ENCODE assay signal across 31 cellular contexts in genomic region chr9:98328141-98328540, GRCh38.
"Had no signal": no experiment of that assay in that cellular context is flagged by ENCODE, and none has a peak within 500 bp of the region (broad histone marks: within the 10 kb centered on the region; RNA-seq: fewer than 3 reads in every experiment).

No MANE protein-coding gene starts in this region.

- ATAC-seq: activated T-cell treated with anti-CD3 and anti-CD28 coated beads, Interleukin-2, amount 50 U/mL, for 72 hours; activated T-helper 17 cell treated with anti-CD3 and anti-CD28 coated beads, Interleukin-2, amount 50 U/mL, for 72 hours had no signal

- H3K36me3 ChIP-seq: brain microvascular endothelial cell, MG63, SJCRH30 had no signal

- H3K27me3 ChIP-seq: brain microvascular endothelial cell, MG63 had no signal

- H3K9me3 ChIP-seq: MG63, SJCRH30 had no signal

- DNase-seq: activated CD4-positive, alpha-beta T cell treated with anti-CD3 and anti-CD28 coated beads, Interleukin-2, amount 10 ng/mL, durations not matched to agents 24 days and 14 days; activated CD4-positive, alpha-beta T cell treated with anti-CD3 and anti-CD28 coated beads, Interleukin-2, amount 50 U/mL, for 4 hours; activated effector memory CD4-positive, alpha-beta T cell treated with anti-CD3 and anti-CD28 coated beads, Interleukin-2, amount 50 U/mL, for 16 hours; activated naive CD4-positive, alpha-beta T cell; activated naive CD4-positive, alpha-beta T cell treated with anti-CD3 and anti-CD28 coated beads, Interleukin-2, amount 50 U/mL, for 16 hours; activated naive CD8-positive, alpha-beta T cell treated with anti-CD3 and anti-CD28 coated beads for 36 hours; activated T-cell treated with anti-CD3 and anti-CD28 coated beads, Interleukin-2, amount 50 U/mL, for 1 hour; activated T-cell treated with anti-CD3 and anti-CD28 coated beads, Interleukin-2, amount 50 U/mL, for 72 hours; amniotic stem cell; aorta; brain microvascular endothelial cell; central memory CD4-positive, alpha-beta T cell; Kasumi-1; KBM-7; MG63; NCI-H1092 treated with DMSO at 0.1 percent for 48 hours; NCI-H1417; NCI-H187 treated with DMSO at 0.1 percent for 48 hours; NCI-H2081 treated with DMSO at 0.1 percent for 48 hours; NCI-H226; NCI-H446 treated with DMSO at 0.1 percent for 48 hours; NCI-H524; NCI-H69; NCI-H82; NK-92 treated with Interleukin-12 subunit alpha and Interleukin-12 subunit beta, amount 100 ng/mL, for 24 hours; OCI-M1; Right ventricle myocardium superior; SJCRH30; T1000 had no signal

- H3K4me3 ChIP-seq: MG63, SJCRH30, SK-N-MC had no signal

- H3K4me1 ChIP-seq: SJCRH30 had no signal

- H3K27ac ChIP-seq: brain microvascular endothelial cell, SJCRH30, SK-N-MC had no signal
